21 cellular contexts compared by ENCODE assay signal in genomic region chr14:91117960-91118359, GRCh38. TPM values are rescaled to one million over a fixed set of nuclear protein-coding genes. Genes with fewer than 3 reads are reported as not detected.
DNase-seq lines count a peak whose midpoint lies in the region; ATAC-seq and TF ChIP-seq lines count a peak whose summit lies in the region.
"Had no signal": no experiment of that assay in that cellular context is flagged by ENCODE, and none has a peak within 500 bp of the region (broad histone marks: within the 10 kb centered on the region; RNA-seq: fewer than 3 reads in every experiment).

No MANE protein-coding gene starts in this region.

- peak overlapping the region; percentile 10 for H2BK12ac ChIP-seq in trophoblast cell (ENCODE audit: low read length)

- peaks cover 48% of the 10 kb centered on the region for H3K36me3 Mint-ChIP-seq in activated CD4-positive, alpha-beta T cell treated with anti-CD3 and anti-CD28 coated beads, Interleukin-2, amount 10 ng/mL, durations not matched to agents 24 days and 14 days (ENCODE audit: low read depth)
- peaks cover 12% of the 10 kb centered on the region for H3K36me3 Mint-ChIP-seq in T-helper 17 cell (ENCODE audit: low read depth)
- peaks cover 25% of the 10 kb centered on the region for H3K36me3 Mint-ChIP-seq in effector memory CD8-positive, alpha-beta T cell (ENCODE audit: insufficient read depth)

- H3K4me3 Mint-ChIP-seq in activated CD4-positive, alpha-beta T cell treated with anti-CD3 and anti-CD28 coated beads, Interleukin-2, amount 10 ng/mL, durations not matched to agents 24 days and 14 days: peak overlapping the region; percentile 93
- H3K4me3 Mint-ChIP-seq in T-helper 17 cell: peak overlapping the region; percentile 58
- H3K4me3 Mint-ChIP-seq in effector memory CD8-positive, alpha-beta T cell: peak overlapping the region; percentile 43 to 96

- no peak for TF ChIP-seq CTCF in GM10248 (IDR thresholded peaks at IDR 0.05; ENCODE audit: control extremely low read depth, extremely low read depth, low read depth, missing control alignments)

- H3K23ac ChIP-seq in trophoblast cell (ENCODE audit: low read length): no peak overlapping the region

- no peak overlapping the region for H4K12ac ChIP-seq in trophoblast cell (ENCODE audit: low read depth, low read length)

- H2BK5ac ChIP-seq in trophoblast cell (ENCODE audit: low read depth, low read length, poor library complexity): peak overlapping the region; percentile 25

- H4K8ac ChIP-seq in trophoblast cell (ENCODE audit: low read depth, low read length): no peak overlapping the region

- no peak for DNase-seq in activated CD4-positive, alpha-beta T cell treated with anti-CD3 and anti-CD28 coated beads, Interleukin-2, amount 10 ng/mL, durations not matched to agents 24 days and 14 days
- DNase-seq in activated CD4-positive, alpha-beta T cell treated with anti-CD3 and anti-CD28 coated beads, Interleukin-2, amount 50 U/mL, for 48 hours: no peak
- no peak for DNase-seq in T-helper 17 cell
- no peak for DNase-seq in effector memory CD8-positive, alpha-beta T cell
- no peak for DNase-seq in trophoblast cell
- no peak for DNase-seq in GM10248 (ENCODE audit: extremely low spot score)
- DNase-seq: activated CD4-positive, alpha-beta T cell treated with anti-CD3 and anti-CD28 coated beads, Interleukin-2, amount 10 ng/mL, durations not matched to agents 7 days and 5 days; DMS153; GF-D8; hippocampal formation; kidney; naive B cell; NCI-H524 treated with DMSO at 0.1 percent for 48 hours; stimulated activated CD4-positive, alpha-beta T cell treated with anti-CD3 and anti-CD28 coated beads, Interleukin-4, amount 100 ng/mL, for 24 hours; uterus had no signal

- H3K9me3 ChIP-seq in T-helper 17 cell (ENCODE audit: control insufficient read depth, low read length, poor library complexity, severe bottlenecking) (no peaks in the 10 kb centered on the region), trophoblast cell (ENCODE audit: insufficient read depth, low read depth, low read length) (no peaks in the 10 kb centered on the region)
- H3K9me3 ChIP-seq: prostate gland, uterus had no signal

- no peaks in the 10 kb centered on the region for H3K27me3 Mint-ChIP-seq in activated CD4-positive, alpha-beta T cell treated with anti-CD3 and anti-CD28 coated beads, Interleukin-2, amount 10 ng/mL, durations not matched to agents 24 days and 14 days
- H3K27me3 Mint-ChIP-seq in T-helper 17 cell: no peaks in the 10 kb centered on the region
- H3K27me3 Mint-ChIP-seq in effector memory CD8-positive, alpha-beta T cell: no peaks in the 10 kb centered on the region
- H3K27me3 Mint-ChIP-seq: activated CD4-positive, alpha-beta T cell treated with anti-CD3 and anti-CD28 coated beads, Interleukin-2, amount 10 ng/mL, durations not matched to agents 7 days and 5 days; naive B cell had no signal

- intact Hi-C loops in activated CD4-positive, alpha-beta T cell treated with anti-CD3 and anti-CD28 coated beads, Interleukin-2, amount 10 ng/mL, durations not matched to agents 24 days and 14 days (cut with micrococcal nuclease): loop anchor here (2.0 kb wide), 1 partner anchor 21 kb away; no protein-coding TSS in a partner anchor

- peaks cover 21 to 25% of the 10 kb centered on the region in 2 experiments for H3K4me1 ChIP-seq in trophoblast cell (ENCODE audit: control insufficient read depth in 1 of 2, insufficient read depth in 2 of 2, low read length in 2 of 2)
- H3K4me1 ChIP-seq: prostate gland had no signal

- H3K4ac ChIP-seq in trophoblast cell (ENCODE audit: low read depth, low read length): no peak overlapping the region

- H3K9me3 Mint-ChIP-seq in activated CD4-positive, alpha-beta T cell treated with anti-CD3 and anti-CD28 coated beads, Interleukin-2, amount 10 ng/mL, durations not matched to agents 24 days and 14 days: peaks cover 11% of the 10 kb centered on the region
- no peaks in the 10 kb centered on the region for H3K9me3 Mint-ChIP-seq in effector memory CD8-positive, alpha-beta T cell

- ATAC-seq in T-helper 17 cell: no peak
- no peak for ATAC-seq in effector memory CD8-positive, alpha-beta T cell (replicated peaks)
- no peak for ATAC-seq in HG03039 (IDR thresholded peaks at IDR 0.05; ENCODE audit: unreplicated experiment)
- no peak for ATAC-seq in HG02885 (IDR thresholded peaks at IDR 0.05; ENCODE audit: poor library complexity, unreplicated experiment)

- no CpG with 5 or more reads among the region's 5 CpGs for WGBS in trophoblast cell (ENCODE audit: extremely low coverage, insufficient coverage, insufficient read length)

- no peak overlapping the region for H2AFZ ChIP-seq in trophoblast cell (ENCODE audit: insufficient read depth, low read length, poor library complexity)

- no peak overlapping the region for H2AK5ac ChIP-seq in trophoblast cell (ENCODE audit: low read length)

- H3K4me2 ChIP-seq in trophoblast cell (ENCODE audit: low read length): no peak overlapping the region
- H3K4me2 ChIP-seq: smooth muscle cell had no signal

- H3K4me3 ChIP-seq in trophoblast cell (ENCODE audit: low read depth, low read length): no peak overlapping the region
- H3K4me3 ChIP-seq: BLaER1 treated with 17β-estradiol and CSF1 and Interleukin-3, amounts not matched to agents 10 nM and 100 nM; coronary artery; prostate gland; smooth muscle cell; uterus had no signal

- H4K91ac ChIP-seq in trophoblast cell (ENCODE audit: low read depth, low read length): no peak overlapping the region

- no peaks in the 10 kb centered on the region for H3K36me3 ChIP-seq in trophoblast cell (ENCODE audit: control insufficient read depth in 1 of 2, insufficient read depth in 2 of 2, low read length in 2 of 2)
- H3K36me3 ChIP-seq: prostate gland, uterus had no signal

- H3K27me3 ChIP-seq in trophoblast cell (ENCODE audit: insufficient read depth, low read length): no peaks in the 10 kb centered on the region
- H3K27me3 ChIP-seq: BLaER1 treated with 17β-estradiol and CSF1 and Interleukin-3, amounts not matched to agents 10 nM and 100 nM; uterus had no signal

- peaks cover 63% of the 10 kb centered on the region for H3K4me1 Mint-ChIP-seq in activated CD4-positive, alpha-beta T cell treated with anti-CD3 and anti-CD28 coated beads, Interleukin-2, amount 10 ng/mL, durations not matched to agents 24 days and 14 days
- H3K4me1 Mint-ChIP-seq in T-helper 17 cell: peaks cover 56% of the 10 kb centered on the region
- H3K4me1 Mint-ChIP-seq in effector memory CD8-positive, alpha-beta T cell (ENCODE audit: low read depth in 2 of 2): peaks cover 60 to 72% of the 10 kb centered on the region in 2 donors

- no peak overlapping the region for H3K18ac ChIP-seq in trophoblast cell (ENCODE audit: low read length)

- peaks cover 2% of the 10 kb centered on the region for H3K79me2 ChIP-seq in trophoblast cell (ENCODE audit: control insufficient read depth, insufficient read depth, low read length, poor library complexity)

- no peak overlapping the region for H3K14ac ChIP-seq in trophoblast cell (ENCODE audit: low read length)

- H3K27ac Mint-ChIP-seq in activated CD4-positive, alpha-beta T cell treated with anti-CD3 and anti-CD28 coated beads, Interleukin-2, amount 10 ng/mL, durations not matched to agents 24 days and 14 days: no peak overlapping the region
- H3K27ac Mint-ChIP-seq in T-helper 17 cell: peak overlapping the region; percentile 98
- H3K27ac Mint-ChIP-seq in effector memory CD8-positive, alpha-beta T cell: peak overlapping the region; percentile 97

- no peak overlapping the region for H3K9ac ChIP-seq in trophoblast cell (ENCODE audit: low read length)
- H3K9ac ChIP-seq: BLaER1 treated with 17β-estradiol and CSF1 and Interleukin-3, amounts not matched to agents 10 nM and 100 nM had no signal

- CTCF ChIA-PET in GM10248 (lab: Yijun Ruan, JAX): interaction anchor here (1.1 to 1.5 kb wide), 4 partner anchors 11 to 60 kb away, joined by 3 to 5 read pairs (median 4); no protein-coding TSS in a partner anchor

- H3K79me1 ChIP-seq in trophoblast cell (ENCODE audit: low read length): peaks cover 15% of the 10 kb centered on the region

- POLR2A ChIA-PET in GM10248 (lab: Yijun Ruan, JAX): no interaction called here

- H2BK120ac ChIP-seq in trophoblast cell (ENCODE audit: insufficient read depth, low read length, poor library complexity): no peak overlapping the region

- H3K27ac ChIP-seq in trophoblast cell (ENCODE audit: low read depth, low read length): no peak overlapping the region
- H3K27ac ChIP-seq: BLaER1 treated with 17β-estradiol and CSF1 and Interleukin-3, amounts not matched to agents 10 nM and 100 nM; coronary artery; prostate gland; uterus had no signal

RNA-seq across cellular contexts. Expression of gene DGLUCY, which starts 4.1 kb away (rescaled TPM):
- total RNA-seq in activated CD4-positive, alpha-beta T cell treated with anti-CD3 and anti-CD28 coated beads, Interleukin-2, amount 10 ng/mL, durations not matched to agents 24 days and 14 days: 28.1 and 30.1 TPM in 2 replicates
- 10 to 100 TPM; 81.7 to 86.0 TPM for total RNA-seq in T-helper 17 cell
- polyA plus RNA-seq in trophoblast cell (2013): 8.8 and 10.1 TPM in 2 replicates

RNA-seq across cellular contexts. Expression of gene RPS6KA5, which starts 57.5 kb away (rescaled TPM):
- total RNA-seq in activated CD4-positive, alpha-beta T cell treated with anti-CD3 and anti-CD28 coated beads, Interleukin-2, amount 10 ng/mL, durations not matched to agents 24 days and 14 days: 13.5 and 13.8 TPM in 2 replicates
- total RNA-seq in T-helper 17 cell: 10 to 100 TPM; 35.4 to 42.0 TPM
- 15.7 and 15.9 TPM in 2 replicates for polyA plus RNA-seq in trophoblast cell (2013)
